ENCODE assay signal across 10 cellular contexts in the genomic region with DNA sequence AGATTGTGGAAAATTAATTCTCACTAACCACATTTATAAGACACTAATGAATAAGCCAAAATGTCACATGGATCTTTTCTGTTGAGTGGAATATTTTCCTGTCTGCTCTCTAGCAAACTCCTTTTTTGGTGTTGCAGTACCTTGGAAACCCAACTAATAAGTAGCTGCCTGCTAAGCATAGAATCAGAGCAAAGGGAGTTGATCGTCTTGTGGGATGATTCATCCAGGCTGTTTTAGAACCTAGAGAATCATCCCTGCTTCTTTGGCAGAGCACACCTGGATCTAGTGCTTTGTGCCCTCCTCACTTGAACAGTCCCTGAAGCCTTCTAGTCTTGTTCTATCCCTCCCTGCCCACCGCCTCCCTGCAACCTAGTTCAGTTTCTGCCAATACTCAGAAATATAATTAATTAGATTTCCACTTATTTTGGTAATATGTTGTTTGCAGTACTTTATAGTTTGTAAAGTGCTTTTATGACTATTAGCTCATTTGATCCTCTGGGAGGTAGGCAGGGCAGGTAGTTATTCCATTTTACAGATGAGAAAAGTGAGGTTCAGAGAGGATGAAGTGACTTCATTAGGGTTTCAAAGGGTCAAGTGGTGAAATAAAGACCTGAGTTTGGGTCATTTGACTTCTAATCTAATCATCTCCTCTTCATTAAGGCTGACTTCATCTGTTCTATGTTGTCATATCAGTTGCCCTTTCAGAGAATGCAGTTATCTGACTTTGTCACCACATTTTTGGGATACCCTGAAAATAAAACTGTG. TPM values are rescaled to one million over a fixed set of nuclear protein-coding genes. Genes with fewer than 3 reads are reported as not detected.
DNase-seq lines count a peak whose midpoint lies in the region; ATAC-seq and TF ChIP-seq lines count a peak whose summit lies in the region.
"Had no signal": no experiment of that assay in that cellular context is flagged by ENCODE, and none has a peak within 500 bp of the region (broad histone marks: within the 10 kb centered on the region; RNA-seq: fewer than 3 reads in every experiment).

No MANE protein-coding gene starts in this region.

- H3K9me3 Mint-ChIP-seq in activated CD4-positive, alpha-beta T cell treated with anti-CD3 and anti-CD28 coated beads for 36 hours (ENCODE audit: low read depth) = no peaks in the 10 kb centered on the region
- H3K9me3 Mint-ChIP-seq in activated CD4-positive, alpha-beta memory T cell treated with anti-CD3 and anti-CD28 coated beads, Interleukin-2, amount 10 ng/mL, durations not matched to agents 7 days and 5 days = no peaks in the 10 kb centered on the region

- no peak for TF ChIP-seq CTCF in stomach (IDR thresholded peaks at IDR 0.05)

- no peak for DNase-seq in activated CD4-positive, alpha-beta T cell treated with anti-CD3 and anti-CD28 coated beads for 36 hours
- no peak for DNase-seq in activated CD4-positive, alpha-beta T cell treated with anti-CD3 and anti-CD28 coated beads for 1 hour
- DNase-seq in activated CD4-positive, alpha-beta memory T cell treated with anti-CD3 and anti-CD28 coated beads, Interleukin-2, amount 10 ng/mL, durations not matched to agents 7 days and 5 days = no peak
- DNase-seq in hepatic stellate cell (ENCODE audit: low spot score) = peak; percentile 14
- DNase-seq in stomach = no peak
- no peak for DNase-seq in midbrain (lab: John Stamatoyannopoulos, UW)
- no peak for DNase-seq in medulla oblongata (ENCODE audit: extremely low spot score)
- DNase-seq: C1 segment of cervical spinal cord, NCI-H1694 had no signal

- POLR2A ChIA-PET in activated CD4-positive, alpha-beta T cell treated with anti-CD3 and anti-CD28 coated beads for 36 hours (lab: Charles Lee) = no interaction called here
- POLR2A ChIA-PET in activated CD4-positive, alpha-beta memory T cell treated with anti-CD3 and anti-CD28 coated beads, Interleukin-2, amount 10 ng/mL, durations not matched to agents 7 days and 5 days (lab: Charles Lee) = interaction anchor here (2.5 to 3.8 kb wide), 2 partner anchors 31 to 41 kb away, joined by 8 to 23 read pairs; a partner anchor contains a TSS

- no peak overlapping the region for H3K27ac Mint-ChIP-seq in activated CD4-positive, alpha-beta T cell treated with anti-CD3 and anti-CD28 coated beads for 36 hours
- peak overlapping the region; percentile 69 for H3K27ac Mint-ChIP-seq in activated CD4-positive, alpha-beta memory T cell treated with anti-CD3 and anti-CD28 coated beads, Interleukin-2, amount 10 ng/mL, durations not matched to agents 7 days and 5 days

- no peaks in the 10 kb centered on the region for H3K36me3 Mint-ChIP-seq in activated CD4-positive, alpha-beta T cell treated with anti-CD3 and anti-CD28 coated beads for 36 hours (ENCODE audit: low read depth)
- peaks cover 5% of the 10 kb centered on the region for H3K36me3 Mint-ChIP-seq in activated CD4-positive, alpha-beta memory T cell treated with anti-CD3 and anti-CD28 coated beads, Interleukin-2, amount 10 ng/mL, durations not matched to agents 7 days and 5 days (ENCODE audit: low read depth)

- TF ChIP-seq EP300 in stomach (IDR thresholded peaks at IDR 0.05) = no peak

- 32 to 54% (median 45%) methylated on average over 2 of the region's 2 CpGs for WGBS in stomach, 5 donors

- peak overlapping the region in 2 of 4 donors; percentile 87 to 88 for H3K4me3 ChIP-seq in stomach

- H3K36me3 ChIP-seq in stomach = peaks cover 0 to 9% (median 4%) of the 10 kb centered on the region in 4 donors

- H3K27ac ChIP-seq in stomach = peak overlapping the region; percentile 42 to 96 (median 95)

- no peak for TF ChIP-seq POLR2A in stomach (IDR thresholded peaks at IDR 0.05)

- H3K4me1 ChIP-seq in stomach = peaks cover 11 to 55% (median 40%) of the 10 kb centered on the region in 4 donors

- no peaks in the 10 kb centered on the region for H3K27me3 Mint-ChIP-seq in activated CD4-positive, alpha-beta T cell treated with anti-CD3 and anti-CD28 coated beads for 36 hours
- no peaks in the 10 kb centered on the region for H3K27me3 Mint-ChIP-seq in activated CD4-positive, alpha-beta memory T cell treated with anti-CD3 and anti-CD28 coated beads, Interleukin-2, amount 10 ng/mL, durations not matched to agents 7 days and 5 days

- H3K4me1 Mint-ChIP-seq in activated CD4-positive, alpha-beta T cell treated with anti-CD3 and anti-CD28 coated beads for 36 hours = peaks cover 25% of the 10 kb centered on the region
- H3K4me1 Mint-ChIP-seq in activated CD4-positive, alpha-beta memory T cell treated with anti-CD3 and anti-CD28 coated beads, Interleukin-2, amount 10 ng/mL, durations not matched to agents 7 days and 5 days = peaks cover 40% of the 10 kb centered on the region

- H3K9me3 ChIP-seq in stomach = no peaks in the 10 kb centered on the region

- H3K4me3 Mint-ChIP-seq in activated CD4-positive, alpha-beta T cell treated with anti-CD3 and anti-CD28 coated beads for 36 hours = peak overlapping the region; percentile 80
- peak overlapping the region; percentile 90 for H3K4me3 Mint-ChIP-seq in activated CD4-positive, alpha-beta memory T cell treated with anti-CD3 and anti-CD28 coated beads, Interleukin-2, amount 10 ng/mL, durations not matched to agents 7 days and 5 days

- no peak for ATAC-seq in activated CD4-positive, alpha-beta T cell treated with anti-CD3 and anti-CD28 coated beads for 36 hours
- no peak for ATAC-seq in HG02840 (IDR thresholded peaks at IDR 0.05; ENCODE audit: low FRiP score, unreplicated experiment)

- H3K27me3 ChIP-seq in stomach = no peaks in the 10 kb centered on the region

- intact Hi-C loops in activated CD4-positive, alpha-beta T cell treated with anti-CD3 and anti-CD28 coated beads for 36 hours (cut with DNase I, micrococcal nuclease) = loop anchor here in 1 of 2 experiments (2.0 kb wide), 1 partner anchor 73 kb away; a partner anchor contains a TSS
- intact Hi-C loops in stomach (cut with DNase I; ENCODE audit: low total_unique reads) = no loop called here

- CTCF ChIA-PET in activated CD4-positive, alpha-beta T cell treated with anti-CD3 and anti-CD28 coated beads for 36 hours (lab: Charles Lee) = interaction anchor here (0.6 to 0.9 kb wide), 2 partner anchors 41 to 93 kb away, joined by 3 read pairs; a partner anchor contains a TSS
- CTCF ChIA-PET in activated CD4-positive, alpha-beta memory T cell treated with anti-CD3 and anti-CD28 coated beads, Interleukin-2, amount 10 ng/mL, durations not matched to agents 7 days and 5 days (lab: Charles Lee) = interaction anchor here (0.6 to 1.6 kb wide), 3 partner anchors 33 to 94 kb away, joined by 3 to 4 read pairs (median 3); no protein-coding TSS in a partner anchor

RNA-seq across cellular contexts. Expression of a gene that starts 2.5 kb away (rescaled TPM):
- 10 to 100 TPM in 1 of 2 experiments, 1 to 10 TPM in 1; 4.1 to 10.1 TPM for total RNA-seq in activated CD4-positive, alpha-beta T cell treated with anti-CD3 and anti-CD28 coated beads for 36 hours
- 10 to 100 TPM; 16.5 to 20.9 TPM for total RNA-seq in activated CD4-positive, alpha-beta memory T cell treated with anti-CD3 and anti-CD28 coated beads, Interleukin-2, amount 10 ng/mL, durations not matched to agents 7 days and 5 days
- 10 to 100 TPM in 3 of 5 donors, 1 to 10 TPM in 2; 2.9 to 38.6 (median 24.6) TPM for total RNA-seq in stomach
- 1 to 10 TPM; 4.9 to 9.0 (median 8.8) TPM for polyA plus RNA-seq in stomach

RNA-seq across cellular contexts. Expression of a gene that starts 40.5 kb away (rescaled TPM):
- 10 to 100 TPM; 45.7 to 57.8 TPM for total RNA-seq in activated CD4-positive, alpha-beta T cell treated with anti-CD3 and anti-CD28 coated beads for 36 hours
- total RNA-seq in activated CD4-positive, alpha-beta memory T cell treated with anti-CD3 and anti-CD28 coated beads, Interleukin-2, amount 10 ng/mL, durations not matched to agents 7 days and 5 days = 10 to 100 TPM; 53.5 to 56.7 TPM
- 10 to 100 TPM in 1 of 5 donors, 1 to 10 TPM in 3, under 1 TPM in 1; under 0.01 to 10.7 (median 7.8) TPM for total RNA-seq in stomach
- polyA plus RNA-seq in stomach = 1 to 10 TPM in 1 of 3 donors, under 1 TPM in 1, not detected in 1; 0.28 to 2.0 TPM
